Comparison of ENCODE assay signal across 17 cellular contexts in genomic region chr3:68866157-68866556, GRCh38.
DNase-seq lines count a peak whose midpoint lies in the region; ATAC-seq and TF ChIP-seq lines count a peak whose summit lies in the region.
"Had no signal": no experiment of that assay in that cellular context is flagged by ENCODE, and none has a peak within 500 bp of the region (broad histone marks: within the 10 kb centered on the region; RNA-seq: fewer than 3 reads in every experiment).

No MANE protein-coding gene starts in this region.

- intact Hi-C loops in Panc1 (cut with micrococcal nuclease; ENCODE audit: unreplicated experiment) (no loop called here), vagina (cut with DNase I) (no loop called here)

- H3K4me3 Mint-ChIP-seq in CD8-positive, alpha-beta memory T cell, result no peak overlapping the region
- H3K4me3 Mint-ChIP-seq: activated CD4-positive, alpha-beta T cell treated with anti-CD3 and anti-CD28 coated beads for 36 hours; activated T-cell treated with anti-CD3 and anti-CD28 coated beads, Interleukin-2, amount 50 U/mL, for 72 hours had no signal

- H3K27me3 Mint-ChIP-seq in CD8-positive, alpha-beta memory T cell, result peaks cover 18 to 37% of the 10 kb centered on the region in 2 donors

- no peak overlapping the region for H3K4me3 ChIP-seq in Panc1 (ENCODE audit: low read depth in 2 of 2, low read length in 2 of 2)
- no peak overlapping the region for H3K4me3 ChIP-seq in hepatocyte
- H3K4me3 ChIP-seq in CD8-positive, alpha-beta memory T cell (ENCODE audit: low read length), result no peak overlapping the region
- H3K4me3 ChIP-seq in vagina, result no peak overlapping the region
- H3K4me3 ChIP-seq: ascending aorta, esophagus squamous epithelium, stomach had no signal

- no peak overlapping the region for H2AFZ ChIP-seq in hepatocyte

- H3K4me1 ChIP-seq in Panc1 (ENCODE audit: control insufficient read depth, insufficient read depth, low read length) (no peaks in the 10 kb centered on the region), hepatocyte (ENCODE audit: insufficient read depth) (no peaks in the 10 kb centered on the region), vagina (no peaks in the 10 kb centered on the region)
- H3K4me1 ChIP-seq in CD8-positive, alpha-beta memory T cell (ENCODE audit: insufficient read depth, low read length), result no peaks in the 10 kb centered on the region
- H3K4me1 ChIP-seq: ascending aorta, esophagus squamous epithelium, stomach had no signal

- peaks cover 0 to 13% (median 4%) of the 10 kb centered on the region in 5 donors for H3K9me3 Mint-ChIP-seq in CD8-positive, alpha-beta memory T cell

- H3K27ac ChIP-seq in Panc1 (ENCODE audit: low read length), result no peak overlapping the region
- H3K27ac ChIP-seq in hepatocyte, result no peak overlapping the region
- H3K27ac ChIP-seq in CD8-positive, alpha-beta memory T cell (ENCODE audit: low read depth, low read length), result no peak overlapping the region
- no peak overlapping the region for H3K27ac ChIP-seq in vagina
- H3K27ac ChIP-seq: ascending aorta, esophagus squamous epithelium, stomach had no signal

- no peaks in the 10 kb centered on the region for H3K79me2 ChIP-seq in hepatocyte

- no peaks in the 10 kb centered on the region for H3K4me1 Mint-ChIP-seq in CD8-positive, alpha-beta memory T cell
- H3K4me1 Mint-ChIP-seq: activated CD4-positive, alpha-beta T cell treated with anti-CD3 and anti-CD28 coated beads for 36 hours had no signal

- H3K36me3 Mint-ChIP-seq in CD8-positive, alpha-beta memory T cell, result no peaks in the 10 kb centered on the region

- no peaks in the 10 kb centered on the region for H3K9me2 ChIP-seq in hepatocyte (replicated peaks; ENCODE audit: insufficient read depth)

- peak; percentile 20; the same call in 1 of the 2 replicates for TF ChIP-seq CTCF in Panc1 (IDR thresholded peaks at IDR 0.05)
- TF ChIP-seq CTCF in hepatocyte (IDR thresholded peaks at IDR 0.05; ENCODE audit: poor library complexity), result peak; percentile 35
- no peak for TF ChIP-seq CTCF in vagina (IDR thresholded peaks at IDR 0.05)

- no peak for ATAC-seq in Panc1
- ATAC-seq: activated CD4-positive, alpha-beta T cell treated with anti-CD3 and anti-CD28 coated beads for 36 hours; activated T-cell treated with anti-CD3 and anti-CD28 coated beads, Interleukin-2, amount 50 U/mL, for 72 hours; left colon had no signal

- no peak overlapping the region for H3K4me2 ChIP-seq in hepatocyte

- POLR2A ChIA-PET in Panc1 (lab: Charles Lee), result no interaction called here
- POLR2A ChIA-PET in CD8-positive, alpha-beta memory T cell (lab: Charles Lee), result no interaction called here

- 72% methylated on average over 1 of the region's 1 CpG for WGBS in hepatocyte (ENCODE audit: low lambda C conversion rate, missing lambda C conversion rate)

- in situ Hi-C loops in Panc1 (cut with HindIII; ENCODE audit: low pct_unique_long_range_greater_than_20kb, low sequenced_read_pairs), result no loop called here

- TF ChIP-seq POLR2A in vagina (IDR thresholded peaks at IDR 0.05), result no peak

- CTCF ChIA-PET in Panc1 (lab: Charles Lee), result no interaction called here
- CTCF ChIA-PET in CD8-positive, alpha-beta memory T cell (lab: Charles Lee), result interaction anchor here (2.2 kb wide), 1 partner anchor 10 kb away, joined by 5 read pairs; no protein-coding TSS in a partner anchor

- no TSS peak for BruUV-seq in Panc1 (replicated peaks; lab: Mats Ljungman, UMichigan)

- H3K36me3 ChIP-seq in Panc1 (ENCODE audit: control insufficient read depth, insufficient read depth, low read length) (no peaks in the 10 kb centered on the region), hepatocyte (replicated peaks; ENCODE audit: insufficient read depth, low read depth) (no peaks in the 10 kb centered on the region), vagina (no peaks in the 10 kb centered on the region)
- H3K36me3 ChIP-seq in CD8-positive, alpha-beta memory T cell (ENCODE audit: insufficient read depth, low read length), result no peaks in the 10 kb centered on the region
- H3K36me3 ChIP-seq: ascending aorta, esophagus squamous epithelium, stomach had no signal

- H3K27ac Mint-ChIP-seq in CD8-positive, alpha-beta memory T cell, result no peak overlapping the region
- H3K27ac Mint-ChIP-seq: activated CD4-positive, alpha-beta T cell treated with anti-CD3 and anti-CD28 coated beads for 36 hours; activated T-cell treated with anti-CD3 and anti-CD28 coated beads, Interleukin-2, amount 50 U/mL, for 72 hours had no signal

- DNase-seq in COR-L47 (lab: John Stamatoyannopoulos, UW) (peak; percentile 9), ELF-1 (ENCODE audit: low read depth, low spot score) (peak; percentile 26), Panc1 (ENCODE audit: low read depth, low spot score) (no peak), hepatocyte (ENCODE audit: low spot score) (no peak), retina (no peak), A172 (ENCODE audit: low spot score) (no peak), vagina (ENCODE audit: extremely low spot score in 2 of 2) (no peak)
- no peak for DNase-seq in CD8-positive, alpha-beta memory T cell
- DNase-seq: activated CD4-positive, alpha-beta T cell treated with anti-CD3 and anti-CD28 coated beads for 36 hours; activated naive CD4-positive, alpha-beta T cell treated with anti-CD3 and anti-CD28 coated beads, Interleukin-2, amount 50 U/mL, for 16 hours; activated T-cell treated with anti-CD3 and anti-CD28 coated beads, Interleukin-2, amount 50 U/mL, for 72 hours; effector CD4-positive, alpha-beta T cell; esophagus squamous epithelium; left colon; NCI-H146; stomach had no signal

- H3K9me3 ChIP-seq in Panc1 (ENCODE audit: control insufficient read depth, insufficient read depth, low read depth, low read length), result no peaks in the 10 kb centered on the region
- H3K9me3 ChIP-seq in hepatocyte (ENCODE audit: low read depth), result no peaks in the 10 kb centered on the region
- no peaks in the 10 kb centered on the region for H3K9me3 ChIP-seq in CD8-positive, alpha-beta memory T cell (ENCODE audit: low read length)
- no peaks in the 10 kb centered on the region for H3K9me3 ChIP-seq in vagina
- H3K9me3 ChIP-seq: esophagus squamous epithelium had no signal

- H3K27me3 ChIP-seq in Panc1 (ENCODE audit: control insufficient read depth, insufficient read depth, low read length), result no peaks in the 10 kb centered on the region
- H3K27me3 ChIP-seq in hepatocyte, result no peaks in the 10 kb centered on the region
- H3K27me3 ChIP-seq in CD8-positive, alpha-beta memory T cell (ENCODE audit: insufficient read depth, low read length, poor library complexity, severe bottlenecking), result no peaks in the 10 kb centered on the region
- H3K27me3 ChIP-seq in vagina, result no peaks in the 10 kb centered on the region
- H3K27me3 ChIP-seq: ascending aorta, esophagus squamous epithelium, stomach had no signal

- H4K20me1 ChIP-seq in hepatocyte (ENCODE audit: insufficient read depth, poor library complexity, severe bottlenecking), result no peaks in the 10 kb centered on the region

Comparison
In these comparisons a context has a peak if more than half of its experiments do, and no peak if none do; other contexts are left out.
1. DNase-seq: peak in COR-L47 (single experiment) and ELF-1 (single experiment); none in Panc1 (single experiment), hepatocyte (single experiment), CD8-positive, alpha-beta memory T cell (0 of 5), retina (single experiment), A172 (single experiment) and vagina (0 of 2).
2. CTCF ChIP-seq: peak in Panc1 (single experiment) and hepatocyte (single experiment); none in vagina (0 of 3).